In the genomic region with DNA sequence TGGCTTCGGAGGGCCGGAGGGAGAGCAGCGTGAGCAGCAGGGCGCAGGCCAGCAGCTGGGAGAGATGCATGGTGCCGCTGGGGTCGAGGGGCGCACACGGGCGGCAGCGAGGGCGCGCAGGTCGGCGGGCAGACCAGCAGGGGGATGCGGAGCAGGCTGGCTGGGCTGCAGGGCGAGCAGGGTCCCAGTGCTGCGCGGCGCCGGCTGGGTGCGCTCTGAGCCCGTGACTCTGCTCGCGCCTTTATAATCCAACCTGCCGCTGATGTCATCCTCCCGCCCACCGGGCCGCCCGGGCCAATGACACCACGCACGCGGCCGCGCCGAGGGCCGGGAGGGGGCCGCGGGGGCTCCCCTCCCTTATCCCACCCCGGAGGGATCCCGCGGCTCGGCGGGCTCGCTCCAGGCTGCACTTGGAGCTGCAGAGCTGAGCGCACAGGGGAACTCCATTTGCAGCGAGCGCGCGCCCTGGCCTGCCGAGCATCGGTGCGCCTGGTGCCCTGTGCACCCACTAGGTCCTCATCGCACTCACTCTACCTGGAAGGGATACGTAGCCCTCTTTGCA, we compare ENCODE assay signal across 8 cellular contexts. TPM values are rescaled to one million over a fixed set of nuclear protein-coding genes. Genes with fewer than 3 reads are reported as not detected.
A peak's percentile ranks its signal among the peaks of the same experiment; 100 is the strongest.
DNase-seq lines count a peak whose midpoint lies in the region; ATAC-seq and TF ChIP-seq lines count a peak whose summit lies in the region.

A gene with protein sequence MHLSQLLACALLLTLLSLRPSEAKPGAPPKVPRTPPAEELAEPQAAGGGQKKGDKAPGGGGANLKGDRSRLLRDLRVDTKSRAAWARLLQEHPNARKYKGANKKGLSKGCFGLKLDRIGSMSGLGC (minus strand): TSS at position 217 of the 562 bp plus-strand sequence. CDS start 147 bp downstream, at position 70.

- H3K9me3 Mint-ChIP-seq in central memory CD8-positive, alpha-beta T cell: no peaks in the 10 kb centered on the region

- peak within 1 kb of the TSS; percentile 55 for H3K4me3 Mint-ChIP-seq in central memory CD8-positive, alpha-beta T cell

- peaks cover 73% of the 10 kb centered on the region for H3K27me3 Mint-ChIP-seq in central memory CD8-positive, alpha-beta T cell

- peaks cover 48% of the 10 kb centered on the region for H3K27me3 ChIP-seq in H7 (ENCODE audit: control insufficient read depth, insufficient read depth, low read length)

- no peak for TF ChIP-seq CTCF in WI38 (IDR thresholded peaks at IDR 0.05; ENCODE audit: low read depth, low read length)

- in situ Hi-C loops in Caki2 (cut with HindIII; ENCODE audit: low pct_unique_long_range_greater_than_20kb, low sequenced_read_pairs): no loop called here

- ATAC-seq in central memory CD8-positive, alpha-beta T cell (replicated peaks; ENCODE audit: extremely low read depth, poor library complexity, severe bottlenecking): peak; percentile 47
- ATAC-seq in left lobe of liver (peak; percentile 67), HG02938 (IDR thresholded peaks at IDR 0.05; ENCODE audit: unreplicated experiment) (no peak)

- no peaks in the 10 kb centered on the region for H3K36me3 ChIP-seq in H7 (replicated peaks; ENCODE audit: control insufficient read depth, insufficient read depth, low read length)

- H3K4me3 ChIP-seq in H7 (ENCODE audit: insufficient read depth, low read depth, low read length) (peak within 1 kb of the TSS; percentile 60), WI38 (ENCODE audit: low read depth, low read length) (peak within 1 kb of the TSS; percentile 37)

- H3K4me1 Mint-ChIP-seq in central memory CD8-positive, alpha-beta T cell: peaks cover 10% of the 10 kb centered on the region

- no peak within 1 kb of the TSS for H3K27ac Mint-ChIP-seq in central memory CD8-positive, alpha-beta T cell (ENCODE audit: low read depth)

- H3K36me3 Mint-ChIP-seq in central memory CD8-positive, alpha-beta T cell (ENCODE audit: insufficient read depth): no peaks in the 10 kb centered on the region

- peak; percentile 74 for DNase-seq in Caki2 (ENCODE audit: low read depth)
- peak; percentile 94 for DNase-seq in H7
- DNase-seq in NCI-H1694 treated with DMSO at 0.1 percent for 48 hours (lab: John Stamatoyannopoulos, UW): peak; percentile 75
- no peak for DNase-seq in central memory CD8-positive, alpha-beta T cell (ENCODE audit: low spot score in 2 of 2)
- no peak for DNase-seq in left lobe of liver (ENCODE audit: low spot score)
- DNase-seq in stimulated activated CD4-positive, alpha-beta T cell treated with anti-CD3 and anti-CD28 coated beads, Interleukin-4, amount 100 ng/mL, for 4 hours: peak; percentile 67 to 75

RNA-seq across cellular contexts. Expression of the gene that starts here (rescaled TPM):
- total RNA-seq in Caki2 (2014; rRNA removed; shearing (Covaris generic); ENCODE audit: low replicate concordance): not detected in 2 replicates
- 0.18 and 1.1 TPM in 2 replicates for total RNA-seq in H7 (2014; rRNA removed; shearing (Covaris generic))
- not detected for total RNA-seq in left lobe of liver

Comparison
In these comparisons a context has a peak if more than half of its experiments do, and no peak if none do; other contexts are left out.
1. Peak in DNase-seq in Caki2; RNA of the gene not detected or under 1 TPM.
2. Peak in ATAC-seq in left lobe of liver; RNA of the gene not detected or under 1 TPM.
3. DNase-seq: peak in H7 (single experiment), NCI-H1694 treated with DMSO at 0.1 percent for 48 hours (single experiment) and stimulated activated CD4-positive, alpha-beta T cell treated with anti-CD3 and anti-CD28 coated beads, Interleukin-4, amount 100 ng/mL, for 4 hours (2 of 2); none in central memory CD8-positive, alpha-beta T cell (0 of 2) and left lobe of liver (single experiment).